In the genomic region with DNA sequence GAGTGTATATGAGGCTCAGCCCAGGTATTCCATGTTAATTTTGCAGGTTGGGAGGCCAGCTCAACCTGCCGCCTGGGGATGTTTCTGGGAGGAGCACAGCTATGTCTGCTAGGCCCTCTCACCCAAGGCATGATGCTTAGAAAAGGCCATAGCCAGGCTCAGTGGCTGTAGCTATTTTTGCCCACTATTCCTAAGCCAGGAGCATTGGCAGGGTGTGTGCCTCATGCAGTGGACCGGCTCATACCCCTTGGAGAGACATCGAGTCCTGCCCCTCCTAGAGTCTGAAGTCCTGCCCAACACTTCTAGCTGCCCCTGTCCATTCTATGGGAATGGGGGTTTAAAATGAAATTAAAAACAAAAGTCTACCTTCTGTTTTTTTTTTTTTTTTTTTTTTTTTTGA, we compare ENCODE assay signal across 32 cellular contexts. TPM values are rescaled to one million over a fixed set of nuclear protein-coding genes. Genes with fewer than 3 reads are reported as not detected.
"Had no signal": no experiment of that assay in that cellular context is flagged by ENCODE, and none has a peak within 500 bp of the region (broad histone marks: within the 10 kb centered on the region; RNA-seq: fewer than 3 reads in every experiment).

No MANE protein-coding gene starts in this region.

- H3K27me3 ChIP-seq: suprapubic skin, uterus had no signal

- H3K27ac Mint-ChIP-seq: immature natural killer cell; memory B cell; natural killer cell treated with Interleukin-12 subunit alpha and Interleukin-12 subunit beta and Interleukin-15 and Interleukin-18, amount 100 ng/mL, for 72 hours; progenitor cell of endocrine pancreas; stimulated activated effector memory CD8-positive, alpha-beta T cell treated with anti-CD3 and anti-CD28 coated beads, Interleukin-12 subunit alpha, Interleukin-12 subunit beta, amount 100 ng/mL, for 72 hours; type B pancreatic cell had no signal

- ATAC-seq: left colon; left lung; mucosa of descending colon; naive thymus-derived CD4-positive, alpha-beta T cell; natural killer cell treated with Interleukin-12 subunit alpha and Interleukin-12 subunit beta and Interleukin-15 and Interleukin-18, amount 100 ng/mL, for 72 hours; right cardiac atrium; sciatic nerve; stimulated activated effector memory CD8-positive, alpha-beta T cell treated with anti-CD3 and anti-CD28 coated beads, Interleukin-12 subunit alpha, Interleukin-12 subunit beta, amount 100 ng/mL, for 72 hours had no signal

- DNase-seq: immature natural killer cell; kidney; left colon; left lung; midbrain; mucosa of descending colon; naive thymus-derived CD4-positive, alpha-beta T cell; occipital lobe; retina; right cardiac atrium; small intestine; spleen; stimulated activated CD4-positive, alpha-beta T cell treated with anti-CD3 and anti-CD28 coated beads, Interleukin-4, amount 100 ng/mL, for 24 hours; stimulated activated naive CD4-positive, alpha-beta T cell; tibial artery; uterus had no signal

- H3K27ac ChIP-seq: left lung, neutrophil, parathyroid adenoma, spleen, suprapubic skin, thoracic aorta, tibial artery, uterus had no signal

- H3K36me3 Mint-ChIP-seq: immature natural killer cell; memory B cell; naive thymus-derived CD4-positive, alpha-beta T cell; natural killer cell treated with Interleukin-12 subunit alpha and Interleukin-12 subunit beta and Interleukin-15 and Interleukin-18, amount 100 ng/mL, for 72 hours; stimulated activated effector memory CD8-positive, alpha-beta T cell treated with anti-CD3 and anti-CD28 coated beads, Interleukin-12 subunit alpha, Interleukin-12 subunit beta, amount 100 ng/mL, for 72 hours had no signal

- H3K4me3 Mint-ChIP-seq: immature natural killer cell; memory B cell; naive thymus-derived CD4-positive, alpha-beta T cell; natural killer cell treated with Interleukin-12 subunit alpha and Interleukin-12 subunit beta and Interleukin-15 and Interleukin-18, amount 100 ng/mL, for 72 hours; neural crest cell; stimulated activated effector memory CD8-positive, alpha-beta T cell treated with anti-CD3 and anti-CD28 coated beads, Interleukin-12 subunit alpha, Interleukin-12 subunit beta, amount 100 ng/mL, for 72 hours; stimulated activated naive CD8-positive, alpha-beta T cell treated with anti-CD3 and anti-CD28 coated beads, Interleukin-15, Interleukin-2, amounts not matched to agents 100 ng/mL and 50 ng/mL, for 24 hours; type B pancreatic cell had no signal

- H2AFZ ChIP-seq: parathyroid adenoma had no signal

- H3K9me3 Mint-ChIP-seq: neural crest cell; stimulated activated naive CD8-positive, alpha-beta T cell treated with anti-CD3 and anti-CD28 coated beads, Interleukin-15, Interleukin-2, amounts not matched to agents 100 ng/mL and 50 ng/mL, for 24 hours; type B pancreatic cell had no signal

- H3K9ac ChIP-seq: parathyroid adenoma had no signal

- H3K79me2 ChIP-seq: parathyroid adenoma had no signal

- H3K9me3 ChIP-seq: left lung, mucosa of descending colon, neutrophil, spleen, suprapubic skin, thoracic aorta, tibial artery, uterus had no signal

- H3K4me1 ChIP-seq: left lung, parathyroid adenoma, spleen, uterus had no signal

- H3K4me1 Mint-ChIP-seq: immature natural killer cell; naive thymus-derived CD4-positive, alpha-beta T cell; stimulated activated effector memory CD8-positive, alpha-beta T cell treated with anti-CD3 and anti-CD28 coated beads, Interleukin-12 subunit alpha, Interleukin-12 subunit beta, amount 100 ng/mL, for 72 hours had no signal

- H3K4me3 ChIP-seq: left lung, lung, mucosa of descending colon, spleen, suprapubic skin, thoracic aorta, tibial artery, uterus had no signal

- H3K36me3 ChIP-seq: left lung, neutrophil, spleen, suprapubic skin, thoracic aorta, tibial artery, uterus had no signal

RNA-seq across cellular contexts. Expression of gene ADCY2, which starts 22.3 kb away (rescaled TPM):
- total RNA-seq: liver; myocyte; naive thymus-derived CD4-positive, alpha-beta T cell; natural killer cell treated with Interleukin-12 subunit alpha and Interleukin-12 subunit beta and Interleukin-15 and Interleukin-18, amount 100 ng/mL, for 72 hours; osteocyte had no signal
- polyA plus RNA-seq: immature natural killer cell; liver; naive thymus-derived CD4-positive, alpha-beta T cell had no signal
